ENCODE assay signal across 34 cellular contexts in genomic region chr4:40357738-40358137, GRCh38. TPM values are rescaled to one million over a fixed set of nuclear protein-coding genes. Genes with fewer than 3 reads are reported as not detected.
"Had no signal": no experiment of that assay in that cellular context is flagged by ENCODE, and none has a peak within 500 bp of the region (broad histone marks: within the 10 kb centered on the region; RNA-seq: fewer than 3 reads in every experiment).

No MANE protein-coding gene starts in this region.

- H3K9me3 ChIP-seq: lower lobe of right lung, pancreas had no signal

- ATAC-seq: activated CD4-positive, CD25-positive, alpha-beta regulatory T cell treated with anti-CD3 and anti-CD28 coated beads, Interleukin-2, amount 50 U/mL, for 24 hours; gastroesophageal sphincter; left lung; lower lobe of right lung; naive thymus-derived CD8-positive, alpha-beta T cell; right cardiac atrium; T-helper 17 cell had no signal

- H3K27me3 ChIP-seq: ascending aorta, cardiac muscle cell, gastroesophageal sphincter, left lung, pancreas, tibial nerve had no signal

- H3K27ac ChIP-seq: ascending aorta, cardiac muscle cell, coronary artery, dorsolateral prefrontal cortex, gastroesophageal sphincter, left lung, lower lobe of right lung, pancreas, tibial nerve, WERI-Rb-1 had no signal

- H3K4me1 ChIP-seq: ascending aorta, gastroesophageal sphincter, left lung, lower lobe of right lung, pancreas, tibial nerve had no signal

- DNase-seq: activated CD4-positive, alpha-beta memory T cell treated with anti-CD3 and anti-CD28 coated beads, Interleukin-2, amount 10 ng/mL, durations not matched to agents 7 days and 5 days; activated CD4-positive, alpha-beta T cell treated with anti-CD3 and anti-CD28 coated beads, Interleukin-2, amount 10 ng/mL, durations not matched to agents 7 days and 5 days; activated gamma-delta T cell; activated naive CD4-positive, alpha-beta T cell treated with anti-CD3 and anti-CD28 coated beads, Interleukin-2, amount 10 ng/mL, durations not matched to agents 7 days and 5 days; activated naive CD8-positive, alpha-beta T cell treated with anti-CD3 and anti-CD28 coated beads, Interleukin-2, amount 10 ng/mL, durations not matched to agents 7 days and 5 days; activated T-cell treated with anti-CD3 and anti-CD28 coated beads, Interleukin-2, amount 50 U/mL, for 24 hours; dorsolateral prefrontal cortex; effector memory CD4-positive, alpha-beta T cell; erythroblast; hippocampal formation; left lung; lower lobe of right lung; mesenchymal stem cell; naive thymus-derived CD8-positive, alpha-beta T cell; nucleus accumbens; pancreas; right cardiac atrium; stimulated activated naive CD4-positive, alpha-beta T cell treated with Interleukin-2 at 50 U/mL for 16 hours; T-helper 17 cell; T1000; WERI-Rb-1 had no signal

- H3K4me3 ChIP-seq: ascending aorta, cardiac muscle cell, coronary artery, dorsolateral prefrontal cortex, gastroesophageal sphincter, left lung, lower lobe of right lung, pancreas, tibial nerve had no signal

- H3K36me3 ChIP-seq: ascending aorta, cardiac muscle cell, gastroesophageal sphincter, left lung, lower lobe of right lung, pancreas, tibial nerve had no signal

RNA-seq across cellular contexts. Expression of gene CHRNA9, which starts 22.6 kb away (rescaled TPM):
- total RNA-seq: activated CD4-positive, alpha-beta memory T cell treated with anti-CD3 and anti-CD28 coated beads, Interleukin-2, amount 10 ng/mL, durations not matched to agents 7 days and 5 days; activated CD4-positive, alpha-beta T cell treated with anti-CD3 and anti-CD28 coated beads, Interleukin-2, amount 10 ng/mL, durations not matched to agents 7 days and 5 days; ascending aorta; cardiac muscle cell; cerebellum; fibroblast of villous mesenchyme; gastroesophageal sphincter; kidney epithelial cell; left lung; lower lobe of right lung; neural crest cell; pancreas; pulmonary artery endothelial cell; right cardiac atrium; T-helper 17 cell; temporal lobe; tibial nerve; ureter had no signal
- polyA plus RNA-seq: cardiac muscle cell, pancreas, right cardiac atrium had no signal
